ENCODE assay signal across 8 cellular contexts in the genomic region with DNA sequence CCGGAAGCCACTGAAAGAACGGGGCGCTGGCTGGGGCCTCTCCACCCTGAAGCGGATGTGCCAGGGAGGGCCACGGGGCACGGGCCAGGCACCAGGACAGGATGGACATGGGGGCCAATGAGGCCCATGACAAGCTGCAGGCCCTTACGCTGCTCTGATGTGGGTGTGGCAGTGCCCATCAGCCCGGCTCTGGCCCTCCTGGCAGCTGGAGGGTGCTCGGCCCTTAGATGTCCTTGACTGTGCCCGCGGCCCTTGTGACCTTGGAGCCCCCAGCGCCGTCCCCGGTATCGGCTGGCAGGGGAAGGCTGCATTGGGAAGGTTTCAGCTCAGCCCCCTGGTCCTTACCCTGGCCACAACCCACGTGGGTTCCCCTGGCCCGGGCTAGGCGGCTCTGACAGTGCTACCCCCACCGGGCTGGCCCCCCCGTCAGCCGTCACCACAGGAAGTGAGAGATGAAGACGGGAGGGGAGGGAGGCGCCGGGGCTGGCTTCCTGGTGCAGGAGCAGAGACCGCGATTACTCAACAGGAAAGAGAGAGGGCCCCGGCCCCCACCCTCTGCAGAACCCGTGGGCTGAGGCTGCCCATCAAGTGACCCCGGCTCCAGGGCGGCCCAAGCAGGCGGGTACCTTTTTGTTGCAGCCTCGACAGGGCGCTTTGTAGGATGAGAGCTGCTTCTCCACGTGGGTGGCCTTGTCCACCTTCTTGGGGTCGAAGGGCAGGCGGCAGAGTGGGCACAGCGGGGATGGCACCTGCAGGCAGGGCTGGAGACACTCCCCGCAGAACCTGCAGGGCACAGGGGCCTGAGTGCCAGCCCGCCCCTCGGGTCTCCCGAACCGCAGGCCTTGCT. TPM values are rescaled to one million over a fixed set of nuclear protein-coding genes. Genes with fewer than 3 reads are reported as not detected.
DNase-seq lines count a peak whose midpoint lies in the region; ATAC-seq and TF ChIP-seq lines count a peak whose summit lies in the region.

No MANE protein-coding gene starts in this region.

- H3F3A ChIP-seq in SU-DHL-6 (ENCODE audit: insufficient read depth) = no peaks in the 10 kb centered on the region

- H3K27ac ChIP-seq in SU-DHL-6 (ENCODE audit: low read depth, low read length) = 0 out of 2 replicates have a peak overlapping the region, but pooled peaks have one; percentile 22

- peak overlapping the region; percentile 24 for H3K4me3 ChIP-seq in SU-DHL-6 (ENCODE audit: insufficient read depth, low read length, poor library complexity, severe bottlenecking)

- peak overlapping the region; percentile 37 for H2AFZ ChIP-seq in SU-DHL-6 (ENCODE audit: low read depth, low read length, severe bottlenecking)

- H3K27ac Mint-ChIP-seq in immature natural killer cell (peak overlapping the region; percentile 92 to 99 (median 95)), progenitor cell of endocrine pancreas (no peak overlapping the region)

- H4K20me1 ChIP-seq in SU-DHL-6 (ENCODE audit: low read depth, low read length) = no peaks in the 10 kb centered on the region; the same call in 1 of the 2 replicates

- H3K27me3 Mint-ChIP-seq in immature natural killer cell (ENCODE audit: low read depth in 3 of 3) = peaks cover 23 to 57% (median 33%) of the 10 kb centered on the region in 3 donors
- no peaks in the 10 kb centered on the region for H3K27me3 Mint-ChIP-seq in progenitor cell of endocrine pancreas

- H3K9me3 Mint-ChIP-seq in immature natural killer cell (no peaks in the 10 kb centered on the region), progenitor cell of endocrine pancreas (ENCODE audit: low read depth) (no peaks in the 10 kb centered on the region)

- peak overlapping the region; percentile 50 for H3K9ac ChIP-seq in SU-DHL-6 (ENCODE audit: low read length)

- peaks cover 0 to 4% (median 3%) of the 10 kb centered on the region in 3 donors for H3K36me3 Mint-ChIP-seq in immature natural killer cell
- H3K36me3 Mint-ChIP-seq in progenitor cell of endocrine pancreas (ENCODE audit: insufficient read depth) = peaks cover 2% of the 10 kb centered on the region

- peak overlapping the region; percentile 52 for H3K4me2 ChIP-seq in SU-DHL-6 (ENCODE audit: low read depth, low read length, poor library complexity, severe bottlenecking)

- H3K79me2 ChIP-seq in SU-DHL-6 (ENCODE audit: insufficient read depth, low read length) = no peaks in the 10 kb centered on the region

- peak overlapping the region; percentile 81 to 96 (median 89) for H3K4me3 Mint-ChIP-seq in immature natural killer cell
- H3K4me3 Mint-ChIP-seq in progenitor cell of endocrine pancreas (ENCODE audit: low read depth) = no peak overlapping the region

- ATAC-seq in GM18867 (IDR thresholded peaks at IDR 0.05; ENCODE audit: unreplicated experiment) (peak; percentile 70), HG03097 (IDR thresholded peaks at IDR 0.05; ENCODE audit: low FRiP score, unreplicated experiment) (peak; percentile 44)

- H3K9me3 ChIP-seq in SU-DHL-6 (ENCODE audit: insufficient read depth, low read length) = no peaks in the 10 kb centered on the region

- peaks cover 64 to 67% of the 10 kb centered on the region in 2 donors for H3K4me1 Mint-ChIP-seq in immature natural killer cell
- H3K4me1 Mint-ChIP-seq in progenitor cell of endocrine pancreas (ENCODE audit: low read depth) = peaks cover 6% of the 10 kb centered on the region

- H3K9me2 ChIP-seq in SU-DHL-6 (replicated peaks; ENCODE audit: insufficient read depth, low read length) = no peaks in the 10 kb centered on the region

- H3K27me3 ChIP-seq in SU-DHL-6 (ENCODE audit: low read length) = no peaks in the 10 kb centered on the region

- H3K36me3 ChIP-seq in SU-DHL-6 (ENCODE audit: low read length) = no peaks in the 10 kb centered on the region

- no peak for TF ChIP-seq CTCF in SU-DHL-6 (IDR thresholded peaks at IDR 0.05; ENCODE audit: insufficient read depth, low read length, poor library complexity, severe bottlenecking)
- TF ChIP-seq CTCF in progenitor cell of endocrine pancreas (IDR thresholded peaks at IDR 0.05; ENCODE audit: unreplicated experiment) = no peak

- DNase-seq in activated naive CD8-positive, alpha-beta T cell treated with anti-CD3 and anti-CD28 coated beads, Interleukin-2, amount 50 U/mL, for 16 hours (ENCODE audit: low read depth, low spot score) = peak; percentile 82
- DNase-seq in immature natural killer cell (peak; percentile 98 to 99 (median 98)), superior temporal gyrus (ENCODE audit: extremely low spot score) (no peak), progenitor cell of endocrine pancreas (ENCODE audit: low spot score, unreplicated experiment) (no peak)
- peak; percentile 93 for DNase-seq in stimulated activated CD4-positive, alpha-beta T cell treated with anti-CD3 and anti-CD28 coated beads, Interleukin-2, amount 100 ng/mL, for 4 hours (ENCODE audit: low read depth)

RNA-seq across cellular contexts. Expression of gene RNF166, which starts 5.3 kb away (rescaled TPM):
- 100 to 1,000 TPM; 129 to 157 (median 141) TPM for polyA plus RNA-seq in immature natural killer cell
- 19.4 and 21.5 TPM in 2 replicates for total RNA-seq in progenitor cell of endocrine pancreas

RNA-seq across cellular contexts. Expression of gene CTU2, which starts 5.4 kb away (rescaled TPM):
- 10 to 100 TPM; 21.4 to 23.0 (median 22.0) TPM for polyA plus RNA-seq in immature natural killer cell
- 17.2 and 18.2 TPM in 2 replicates for total RNA-seq in progenitor cell of endocrine pancreas

RNA-seq across cellular contexts. Expression of gene SNAI3, which starts 14.6 kb away (rescaled TPM):
- 10 to 100 TPM in 2 of 3 donors, 1 to 10 TPM in 1; 9.0 to 12.4 (median 11.7) TPM for polyA plus RNA-seq in immature natural killer cell
- 1.2 and 1.9 TPM in 2 replicates for total RNA-seq in progenitor cell of endocrine pancreas

RNA-seq across cellular contexts. Expression of gene MVD, which starts 38.0 kb away (rescaled TPM):
- 10 to 100 TPM; 79.4 to 96.6 (median 87.6) TPM for polyA plus RNA-seq in immature natural killer cell
- 78.1 and 78.5 TPM in 2 replicates for total RNA-seq in progenitor cell of endocrine pancreas

RNA-seq across cellular contexts. Expression of gene CYBA, which starts 50.0 kb away (rescaled TPM):
- polyA plus RNA-seq in immature natural killer cell = 1,000 to 10,000 TPM; 2,079 to 2,787 (median 2,690) TPM
- total RNA-seq in progenitor cell of endocrine pancreas = 111 and 112 TPM in 2 replicates

Comparison
In these comparisons a context has a peak if more than half of its experiments do, and no peak if none do; other contexts are left out.
1. DNase-seq: peak in activated naive CD8-positive, alpha-beta T cell treated with anti-CD3 and anti-CD28 coated beads, Interleukin-2, amount 50 U/mL, for 16 hours (single experiment), immature natural killer cell (3 of 3) and stimulated activated CD4-positive, alpha-beta T cell treated with anti-CD3 and anti-CD28 coated beads, Interleukin-2, amount 100 ng/mL, for 4 hours (single experiment); none in superior temporal gyrus (single experiment) and progenitor cell of endocrine pancreas (single experiment).